In genomic region chr1:46130144-46130543, GRCh38 we compare ENCODE assay signal across 12 cellular contexts. TPM values are rescaled to one million over a fixed set of nuclear protein-coding genes. Genes with fewer than 3 reads are reported as not detected.
DNase-seq lines count a peak whose midpoint lies in the region; ATAC-seq and TF ChIP-seq lines count a peak whose summit lies in the region.
"Had no signal": no experiment of that assay in that cellular context is flagged by ENCODE, and none has a peak within 500 bp of the region (broad histone marks: within the 10 kb centered on the region; RNA-seq: fewer than 3 reads in every experiment).

No MANE protein-coding gene starts in this region.

- POLR2A ChIA-PET in CD8-positive, alpha-beta memory T cell (lab: Charles Lee): interaction anchor here (0.6 kb wide), 1 partner anchor 50 kb away, joined by 3 read pairs; no protein-coding TSS in a partner anchor

- H3K4me1 Mint-ChIP-seq in CD8-positive, alpha-beta memory T cell: peaks cover 27 to 40% (median 35%) of the 10 kb centered on the region in 3 donors

- H3K36me3 Mint-ChIP-seq in CD8-positive, alpha-beta memory T cell: peaks cover 0 to 11% (median 2%) of the 10 kb centered on the region in 3 donors
- H3K36me3 Mint-ChIP-seq: activated naive CD8-positive, alpha-beta T cell had no signal

- H3K36me3 ChIP-seq in cardiac muscle cell: no peaks in the 10 kb centered on the region
- no peaks in the 10 kb centered on the region for H3K36me3 ChIP-seq in left lung
- H3K36me3 ChIP-seq in upper lobe of right lung: no peaks in the 10 kb centered on the region
- no peaks in the 10 kb centered on the region for H3K36me3 ChIP-seq in CD8-positive, alpha-beta memory T cell (ENCODE audit: insufficient read depth, low read length)

- DNase-seq in cardiac muscle cell (ENCODE audit: low read depth in 1 of 2, low spot score in 1 of 2): no peak
- no peak for DNase-seq in left cardiac atrium
- DNase-seq in astrocyte of the spinal cord (ENCODE audit: low read depth, low spot score): peak; percentile 16
- no peak for DNase-seq in left lung
- no peak for DNase-seq in upper lobe of right lung
- DNase-seq in CD8-positive, alpha-beta memory T cell: no peak
- DNase-seq in activated CD8-positive, alpha-beta memory T cell treated with anti-CD3 and anti-CD28 coated beads, Interleukin-2, amount 50 U/mL, for 4 hours: no peak
- DNase-seq in NCI-H82 (lab: John Stamatoyannopoulos, UW): no peak
- DNase-seq: AML-193; Kasumi-1; stimulated activated CD4-positive, alpha-beta T cell treated with anti-CD3 and anti-CD28 coated beads, Interleukin-1b, Interleukin-23, amount 100 ng/mL, for 48 hours had no signal

- H3K9me3 ChIP-seq in cardiac muscle cell (ENCODE audit: low read depth): no peaks in the 10 kb centered on the region
- H3K9me3 ChIP-seq in left lung: no peaks in the 10 kb centered on the region
- H3K9me3 ChIP-seq in upper lobe of right lung: no peaks in the 10 kb centered on the region
- H3K9me3 ChIP-seq in CD8-positive, alpha-beta memory T cell (ENCODE audit: low read length): no peaks in the 10 kb centered on the region

- H3K4me3 Mint-ChIP-seq in CD8-positive, alpha-beta memory T cell: peak overlapping the region in 3 of 7 donors; percentile 25 to 49 (median 45)
- H3K4me3 Mint-ChIP-seq: activated naive CD8-positive, alpha-beta T cell had no signal

- no peak for ATAC-seq in left cardiac atrium
- ATAC-seq in left lung: no peak
- ATAC-seq in upper lobe of right lung: no peak

- H3K27me3 ChIP-seq in cardiac muscle cell (no peaks in the 10 kb centered on the region), left lung (peaks cover 0 to 45% of the 10 kb centered on the region in 2 donors), upper lobe of right lung (peaks cover 21% of the 10 kb centered on the region)
- peaks cover 25% of the 10 kb centered on the region for H3K27me3 ChIP-seq in CD8-positive, alpha-beta memory T cell (ENCODE audit: insufficient read depth, low read length, poor library complexity, severe bottlenecking)

- no peaks in the 10 kb centered on the region for H3K9me3 Mint-ChIP-seq in CD8-positive, alpha-beta memory T cell

- H3K27ac Mint-ChIP-seq in CD8-positive, alpha-beta memory T cell: no peak overlapping the region
- H3K27ac Mint-ChIP-seq: activated naive CD8-positive, alpha-beta T cell had no signal

- peak overlapping the region; percentile 94 for H3K4me3 ChIP-seq in cardiac muscle cell
- H3K4me3 ChIP-seq in astrocyte of the spinal cord (ENCODE audit: low read depth, low read length): peak overlapping the region; percentile 90
- peak overlapping the region; percentile 48 to 67 for H3K4me3 ChIP-seq in left lung
- peak overlapping the region; percentile 80 for H3K4me3 ChIP-seq in upper lobe of right lung
- no peak overlapping the region for H3K4me3 ChIP-seq in CD8-positive, alpha-beta memory T cell (ENCODE audit: low read length)

- CTCF ChIA-PET in CD8-positive, alpha-beta memory T cell (lab: Charles Lee): interaction anchor here (1.3 to 1.7 kb wide), 2 partner anchors 22 to 94 kb away, joined by 3 read pairs; no protein-coding TSS in a partner anchor

- peaks cover 19 to 40% of the 10 kb centered on the region in 2 donors for H3K27me3 Mint-ChIP-seq in CD8-positive, alpha-beta memory T cell

- no peak for TF ChIP-seq CTCF in cardiac muscle cell (IDR thresholded peaks at IDR 0.05; ENCODE audit: low read depth, low read length)
- TF ChIP-seq CTCF in astrocyte of the spinal cord (IDR thresholded peaks at IDR 0.05; ENCODE audit: low read depth, low read length): peak; percentile 15
- TF ChIP-seq CTCF in left lung (IDR thresholded peaks at IDR 0.05): no peak
- TF ChIP-seq CTCF in upper lobe of right lung (IDR thresholded peaks at IDR 0.05): no peak

- H3K4me1 ChIP-seq in cardiac muscle cell (ENCODE audit: low read depth): peaks cover 17% of the 10 kb centered on the region
- peaks cover 0 to 30% of the 10 kb centered on the region in 2 donors for H3K4me1 ChIP-seq in left lung
- H3K4me1 ChIP-seq in upper lobe of right lung: peaks cover 11% of the 10 kb centered on the region
- H3K4me1 ChIP-seq in CD8-positive, alpha-beta memory T cell (ENCODE audit: insufficient read depth, low read length): peaks cover 17% of the 10 kb centered on the region

- intact Hi-C loops in left cardiac atrium (cut with DNase I) (loop anchor here (5.0 kb wide), 2 partner anchors 42 to 47 kb away; partner anchors contain the start of genes P3R3URF (in 1 of the 2) and TSPAN1 (in 1 of the 2)), left lung (cut with DNase I) (no loop called here), upper lobe of right lung (cut with DNase I) (no loop called here)

- H3K27ac ChIP-seq in cardiac muscle cell (no peak overlapping the region), left lung (no peak overlapping the region), upper lobe of right lung (no peak overlapping the region)
- H3K27ac ChIP-seq in CD8-positive, alpha-beta memory T cell (ENCODE audit: low read depth, low read length): no peak overlapping the region

- in situ Hi-C loops in astrocyte of the spinal cord (cut with HindIII; ENCODE audit: low sequenced_read_pairs): no loop called here

RNA-seq across cellular contexts. Expression of gene PIK3R3, which starts 2.3 kb away (rescaled TPM):
- total RNA-seq in cardiac muscle cell: 6.4 and 9.0 TPM in 2 replicates
- polyA plus RNA-seq in cardiac muscle cell: 6.2 and 11.5 TPM in 2 replicates
- 10 to 100 TPM; 34.9 to 50.9 TPM for total RNA-seq in left cardiac atrium
- total RNA-seq in left lung: 10 to 100 TPM; 20.9 to 46.5 TPM
- total RNA-seq in upper lobe of right lung: 79.8 TPM
- total RNA-seq in CD8-positive, alpha-beta memory T cell: 1 to 10 TPM; 4.3 to 4.7 TPM
- 3.3 TPM for polyA plus RNA-seq in CD8-positive, alpha-beta memory T cell

RNA-seq across cellular contexts. Expression of gene TSPAN1, which starts 44.7 kb away (rescaled TPM):
- total RNA-seq in cardiac muscle cell (not detected in 2 replicates), left cardiac atrium (1 to 10 TPM; 1.6 to 1.8 TPM), left lung (10 to 100 TPM; 32.3 to 50.6 TPM), upper lobe of right lung (6.9 TPM)
- polyA plus RNA-seq in cardiac muscle cell: not detected in 2 replicates
- not detected for total RNA-seq in CD8-positive, alpha-beta memory T cell
- polyA plus RNA-seq in CD8-positive, alpha-beta memory T cell: not detected

RNA-seq across cellular contexts. Expression of gene P3R3URF, which starts 46.1 kb away (rescaled TPM):
- total RNA-seq in cardiac muscle cell (not detected in 2 replicates), left cardiac atrium (not detected), left lung (not detected), upper lobe of right lung (not detected)
- not detected in 2 replicates for polyA plus RNA-seq in cardiac muscle cell
- not detected for total RNA-seq in CD8-positive, alpha-beta memory T cell
- polyA plus RNA-seq in CD8-positive, alpha-beta memory T cell: not detected

Comparison
In these comparisons a context has a peak if more than half of its experiments do, and no peak if none do; other contexts are left out.
1. intact Hi-C loops: an anchor here in left cardiac atrium (5.0 kb wide); none called in left lung and upper lobe of right lung.